ENCODE assay signal across 1 cellular context in the genomic region with DNA sequence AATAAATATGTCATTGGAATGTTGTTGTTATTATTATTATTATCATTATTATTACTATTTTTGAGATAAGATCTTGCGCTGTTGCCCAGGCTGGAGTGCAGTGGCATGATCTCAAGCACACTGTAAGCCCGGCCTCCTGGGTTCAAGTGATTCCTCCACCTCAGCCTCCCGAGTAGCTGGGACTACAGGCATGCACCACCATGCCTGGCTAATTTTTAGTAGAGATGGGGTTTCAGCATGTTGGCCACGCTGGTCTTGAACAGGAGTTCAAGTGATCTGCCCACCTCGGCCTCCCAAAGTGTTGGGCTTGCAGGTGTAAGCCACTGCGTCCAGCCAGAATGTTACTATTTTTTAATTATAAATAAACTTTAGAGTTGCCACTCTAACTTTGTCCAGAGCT.
TF ChIP-seq lines count a peak whose summit lies in the region.

No MANE protein-coding gene starts in this region.

TF ChIP-seq in GM23338, 12 proteins besides CTCF, POLR2A, EP300 and RAD21 (continued from another document):
- TF ChIP-seq REST (IDR thresholded peaks at IDR 0.05; ENCODE audit: unreplicated experiment) (no peak), ZNF114 (CRISPR knock-in tag; IDR thresholded peaks at IDR 0.05) (no peak), EZH2 (IDR thresholded peaks at IDR 0.05; ENCODE audit: low read depth, unreplicated experiment) (no peak), ZNF462 (CRISPR knock-in tag; IDR thresholded peaks at IDR 0.05) (no peak)
